In the genomic region with DNA sequence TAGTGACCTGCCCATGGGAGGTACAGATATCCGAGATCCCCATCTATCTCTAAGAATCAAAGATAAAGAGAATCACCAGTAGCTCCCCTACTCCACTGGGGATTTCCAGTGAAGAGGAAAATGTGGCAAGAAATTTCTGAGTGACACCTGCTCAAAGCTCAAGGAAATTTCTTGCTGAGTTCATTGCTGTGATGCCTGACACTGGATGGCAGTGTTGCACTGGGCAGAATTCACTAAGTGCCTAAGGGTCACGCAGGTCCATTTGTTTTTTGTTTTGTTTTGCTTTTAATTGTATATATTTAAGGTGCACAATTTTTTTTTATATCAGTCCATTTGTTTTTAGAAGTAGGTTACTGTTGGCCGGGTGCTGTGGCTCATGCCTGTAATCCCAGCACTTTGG, we compare ENCODE assay signal across 1 cellular context.
TF ChIP-seq lines count a peak whose summit lies in the region.

No MANE protein-coding gene starts in this region.

TF ChIP-seq in HCT116, 20 proteins besides CTCF, POLR2A, EP300 and RAD21 (continued from another document):
- no peak for TF ChIP-seq FOSL1 (IDR thresholded peaks at IDR 0.05; ENCODE audit: low read depth)
- TF ChIP-seq, protein P1, sequence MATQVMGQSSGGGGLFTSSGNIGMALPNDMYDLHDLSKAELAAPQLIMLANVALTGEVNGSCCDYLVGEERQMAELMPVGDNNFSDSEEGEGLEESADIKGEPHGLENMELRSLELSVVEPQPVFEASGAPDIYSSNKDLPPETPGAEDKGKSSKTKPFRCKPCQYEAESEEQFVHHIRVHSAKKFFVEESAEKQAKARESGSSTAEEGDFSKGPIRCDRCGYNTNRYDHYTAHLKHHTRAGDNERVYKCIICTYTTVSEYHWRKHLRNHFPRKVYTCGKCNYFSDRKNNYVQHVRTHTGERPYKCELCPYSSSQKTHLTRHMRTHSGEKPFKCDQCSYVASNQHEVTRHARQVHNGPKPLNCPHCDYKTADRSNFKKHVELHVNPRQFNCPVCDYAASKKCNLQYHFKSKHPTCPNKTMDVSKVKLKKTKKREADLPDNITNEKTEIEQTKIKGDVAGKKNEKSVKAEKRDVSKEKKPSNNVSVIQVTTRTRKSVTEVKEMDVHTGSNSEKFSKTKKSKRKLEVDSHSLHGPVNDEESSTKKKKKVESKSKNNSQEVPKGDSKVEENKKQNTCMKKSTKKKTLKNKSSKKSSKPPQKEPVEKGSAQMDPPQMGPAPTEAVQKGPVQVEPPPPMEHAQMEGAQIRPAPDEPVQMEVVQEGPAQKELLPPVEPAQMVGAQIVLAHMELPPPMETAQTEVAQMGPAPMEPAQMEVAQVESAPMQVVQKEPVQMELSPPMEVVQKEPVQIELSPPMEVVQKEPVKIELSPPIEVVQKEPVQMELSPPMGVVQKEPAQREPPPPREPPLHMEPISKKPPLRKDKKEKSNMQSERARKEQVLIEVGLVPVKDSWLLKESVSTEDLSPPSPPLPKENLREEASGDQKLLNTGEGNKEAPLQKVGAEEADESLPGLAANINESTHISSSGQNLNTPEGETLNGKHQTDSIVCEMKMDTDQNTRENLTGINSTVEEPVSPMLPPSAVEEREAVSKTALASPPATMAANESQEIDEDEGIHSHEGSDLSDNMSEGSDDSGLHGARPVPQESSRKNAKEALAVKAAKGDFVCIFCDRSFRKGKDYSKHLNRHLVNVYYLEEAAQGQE (IDR thresholded peaks at IDR 0.05; ENCODE audit: low read depth), result no peak
- TF ChIP-seq SP1 (IDR thresholded peaks at IDR 0.05; ENCODE audit: low read depth), result no peak
- TF ChIP-seq, protein P2, sequence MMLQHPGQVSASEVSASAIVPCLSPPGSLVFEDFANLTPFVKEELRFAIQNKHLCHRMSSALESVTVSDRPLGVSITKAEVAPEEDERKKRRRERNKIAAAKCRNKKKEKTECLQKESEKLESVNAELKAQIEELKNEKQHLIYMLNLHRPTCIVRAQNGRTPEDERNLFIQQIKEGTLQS (IDR thresholded peaks at IDR 0.05), result no peak
- no peak for TF ChIP-seq ZNF274 (IDR thresholded peaks at IDR 0.05; ENCODE audit: low read depth, low read length)
- no peak for TF ChIP-seq EZH2phosphoT487 (IDR thresholded peaks at IDR 0.05; ENCODE audit: borderline replicate concordance)
- TF ChIP-seq, protein P3, sequence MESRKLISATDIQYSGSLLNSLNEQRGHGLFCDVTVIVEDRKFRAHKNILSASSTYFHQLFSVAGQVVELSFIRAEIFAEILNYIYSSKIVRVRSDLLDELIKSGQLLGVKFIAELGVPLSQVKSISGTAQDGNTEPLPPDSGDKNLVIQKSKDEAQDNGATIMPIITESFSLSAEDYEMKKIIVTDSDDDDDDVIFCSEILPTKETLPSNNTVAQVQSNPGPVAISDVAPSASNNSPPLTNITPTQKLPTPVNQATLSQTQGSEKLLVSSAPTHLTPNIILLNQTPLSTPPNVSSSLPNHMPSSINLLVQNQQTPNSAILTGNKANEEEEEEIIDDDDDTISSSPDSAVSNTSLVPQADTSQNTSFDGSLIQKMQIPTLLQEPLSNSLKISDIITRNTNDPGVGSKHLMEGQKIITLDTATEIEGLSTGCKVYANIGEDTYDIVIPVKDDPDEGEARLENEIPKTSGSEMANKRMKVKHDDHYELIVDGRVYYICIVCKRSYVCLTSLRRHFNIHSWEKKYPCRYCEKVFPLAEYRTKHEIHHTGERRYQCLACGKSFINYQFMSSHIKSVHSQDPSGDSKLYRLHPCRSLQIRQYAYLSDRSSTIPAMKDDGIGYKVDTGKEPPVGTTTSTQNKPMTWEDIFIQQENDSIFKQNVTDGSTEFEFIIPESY (IDR thresholded peaks at IDR 0.05; ENCODE audit: extremely low read depth, insufficient replicate concordance, low read length), result no peak
- no peak for TF ChIP-seq EGR1 (IDR thresholded peaks at IDR 0.05; ENCODE audit: low read depth)
- no peak for TF ChIP-seq CBX3 (IDR thresholded peaks at IDR 0.05; ENCODE audit: low read depth)
- TF ChIP-seq SIN3A (IDR thresholded peaks at IDR 0.05; ENCODE audit: low read depth), result no peak
- no peak for TF ChIP-seq ELF1 (IDR thresholded peaks at IDR 0.05; ENCODE audit: borderline replicate concordance, low read depth)
- TF ChIP-seq YY1 (IDR thresholded peaks at IDR 0.05; ENCODE audit: extremely low read depth, insufficient replicate concordance, low read depth, low read length), result no peak
- no peak for TF ChIP-seq CEBPB (IDR thresholded peaks at IDR 0.05; ENCODE audit: low read depth)
- no peak for TF ChIP-seq SRF (IDR thresholded peaks at IDR 0.05; ENCODE audit: low read depth)
- TF ChIP-seq EZH2 (IDR thresholded peaks at IDR 0.05), result no peak
- no peak for TF ChIP-seq POLR2AphosphoS5 (IDR thresholded peaks at IDR 0.05; ENCODE audit: low read depth, low read length)
